In genomic region chr1:94514095-94514727, GRCh38 we compare ENCODE assay signal across 8 cellular contexts. TPM values are rescaled to one million over a fixed set of nuclear protein-coding genes. Genes with fewer than 3 reads are reported as not detected.
A peak's percentile ranks its signal among the peaks of the same experiment; 100 is the strongest.
DNase-seq lines count a peak whose midpoint lies in the region; ATAC-seq and TF ChIP-seq lines count a peak whose summit lies in the region.

No MANE protein-coding gene starts in this region.

- no peaks in the 10 kb centered on the region for H3K36me3 Mint-ChIP-seq in natural killer cell
- H3K36me3 Mint-ChIP-seq in natural killer cell treated with Interleukin-12 subunit alpha and Interleukin-12 subunit beta and Interleukin-15 and Interleukin-18, amount 100 ng/mL, for 72 hours, result peaks cover 4% of the 10 kb centered on the region

- H3K9me3 Mint-ChIP-seq in natural killer cell, result no peaks in the 10 kb centered on the region
- no peaks in the 10 kb centered on the region for H3K9me3 Mint-ChIP-seq in natural killer cell treated with Interleukin-12 subunit alpha and Interleukin-12 subunit beta and Interleukin-15 and Interleukin-18, amount 100 ng/mL, for 72 hours

- H3K9me3 ChIP-seq in mesenchymal stem cell (ENCODE audit: control insufficient read depth, low read length), result no peaks in the 10 kb centered on the region

- H2BK5ac ChIP-seq in mesenchymal stem cell (ENCODE audit: low read depth, low read length, poor library complexity, severe bottlenecking), result no peak overlapping the region

- no peaks in the 10 kb centered on the region for H3K4me1 ChIP-seq in mesenchymal stem cell (ENCODE audit: control insufficient read depth, insufficient read depth, low read depth, low read length)

- no peaks in the 10 kb centered on the region for H3K27me3 Mint-ChIP-seq in natural killer cell (ENCODE audit: low read depth in 2 of 2)
- H3K27me3 Mint-ChIP-seq in natural killer cell treated with Interleukin-12 subunit alpha and Interleukin-12 subunit beta and Interleukin-15 and Interleukin-18, amount 100 ng/mL, for 72 hours, result no peaks in the 10 kb centered on the region

- no peak overlapping the region for H3K4me2 ChIP-seq in mesenchymal stem cell (ENCODE audit: low read length, poor library complexity, severe bottlenecking)

- H3K27ac ChIP-seq in mesenchymal stem cell (ENCODE audit: low read length, poor library complexity, severe bottlenecking), result no peak overlapping the region

- no CpG with 5 or more reads among the region's 2 CpGs for WGBS in mesenchymal stem cell
- WGBS in lower leg skin, 2 donors, result 70 to 99% methylated on average over 2 of the region's 2 CpGs

- no peak overlapping the region for H3K4me3 ChIP-seq in cardiac fibroblast (replicated peaks in 1 of 2; ENCODE audit: low read depth in 2 of 2, low read length in 2 of 2)
- no peak overlapping the region for H3K4me3 ChIP-seq in mesenchymal stem cell (ENCODE audit: insufficient read depth in 1 of 2, low read depth in 1 of 2, low read length in 2 of 2)
- no peak overlapping the region for H3K4me3 ChIP-seq in lower leg skin (ENCODE audit: low read depth, poor library complexity, severe bottlenecking)

- TF ChIP-seq CTCF in natural killer cell (IDR thresholded peaks at IDR 0.05) (peak; percentile 31), cardiac fibroblast (IDR thresholded peaks at IDR 0.05; ENCODE audit: low read depth, low read length) (peak; percentile 76), lower leg skin (IDR thresholded peaks at IDR 0.05) (no peak)

- H4K8ac ChIP-seq in mesenchymal stem cell (ENCODE audit: low read length), result no peak overlapping the region

- H2BK120ac ChIP-seq in mesenchymal stem cell (ENCODE audit: low read depth, low read length), result no peak overlapping the region

- H4K91ac ChIP-seq in mesenchymal stem cell (ENCODE audit: low read length), result no peak overlapping the region

- H3K18ac ChIP-seq in mesenchymal stem cell (ENCODE audit: low read depth in 1 of 2, low read length in 2 of 2), result no peak overlapping the region

- ATAC-seq in natural killer cell, result peak in 1 of 3 donors; percentile 52
- no peak for ATAC-seq in natural killer cell treated with Interleukin-12 subunit alpha and Interleukin-12 subunit beta and Interleukin-15 and Interleukin-18, amount 100 ng/mL, for 72 hours
- ATAC-seq in GM21786 (IDR thresholded peaks at IDR 0.05; ENCODE audit: unreplicated experiment), result no peak

- no peak overlapping the region for H2BK12ac ChIP-seq in mesenchymal stem cell (ENCODE audit: low read length in 2 of 2)

- H2BK15ac ChIP-seq in mesenchymal stem cell (ENCODE audit: low read depth, poor library complexity, severe bottlenecking), result no peak overlapping the region

- H3K27me3 ChIP-seq in mesenchymal stem cell (ENCODE audit: control insufficient read depth in 1 of 2, insufficient read depth in 1 of 2, low read length in 2 of 2), result no peaks in the 10 kb centered on the region

- peaks cover 0 to 10% of the 10 kb centered on the region in 2 experiments for H3K36me3 ChIP-seq in mesenchymal stem cell (ENCODE audit: control insufficient read depth in 1 of 2, insufficient read depth in 2 of 2, low read depth in 1 of 2, low read length in 2 of 2)

- no peak overlapping the region for H3K4me3 Mint-ChIP-seq in natural killer cell
- no peak overlapping the region for H3K4me3 Mint-ChIP-seq in natural killer cell treated with Interleukin-12 subunit alpha and Interleukin-12 subunit beta and Interleukin-15 and Interleukin-18, amount 100 ng/mL, for 72 hours

- intact Hi-C loops in natural killer cell (cut with micrococcal nuclease), result loop anchor here (1.0 kb wide), 1 partner anchor 292 kb away; no protein-coding TSS in a partner anchor
- intact Hi-C loops in lower leg skin (cut with DNase I; ENCODE audit: low total_unique reads), result no loop called here

- no peak overlapping the region for H3K27ac Mint-ChIP-seq in natural killer cell
- H3K27ac Mint-ChIP-seq in natural killer cell treated with Interleukin-12 subunit alpha and Interleukin-12 subunit beta and Interleukin-15 and Interleukin-18, amount 100 ng/mL, for 72 hours, result no peak overlapping the region

- no peak overlapping the region for H3K14ac ChIP-seq in mesenchymal stem cell (ENCODE audit: low read length in 2 of 2)

- DNase-seq in natural killer cell (no peak), NCI-H460 (ENCODE audit: extremely low read depth, low read depth) (peak; percentile 26), cardiac fibroblast (ENCODE audit: low read depth in 2 of 2) (peak; percentile 45 to 54), mesenchymal stem cell (peak; percentile 55), lower leg skin (ENCODE audit: low spot score in 2 of 2) (no peak)
- no peak for DNase-seq in natural killer cell treated with Interleukin-12 subunit alpha and Interleukin-12 subunit beta and Interleukin-15 and Interleukin-18, amount 100 ng/mL, for 72 hours (ENCODE audit: low spot score)
- no peak for DNase-seq in stimulated activated naive CD4-positive, alpha-beta T cell (lab: John Stamatoyannopoulos, UW)

- H2AFZ ChIP-seq in mesenchymal stem cell (ENCODE audit: low read depth, low read length), result no peak overlapping the region

- no peak for TF ChIP-seq POLR2A in lower leg skin (IDR thresholded peaks at IDR 0.05)

- H3K4me1 Mint-ChIP-seq in natural killer cell, result no peaks in the 10 kb centered on the region
- H3K4me1 Mint-ChIP-seq in natural killer cell treated with Interleukin-12 subunit alpha and Interleukin-12 subunit beta and Interleukin-15 and Interleukin-18, amount 100 ng/mL, for 72 hours (ENCODE audit: low read depth in 2 of 2), result no peaks in the 10 kb centered on the region

- no peak overlapping the region for H3K4ac ChIP-seq in mesenchymal stem cell (ENCODE audit: low read depth in 1 of 2, low read length in 2 of 2)

- no peaks in the 10 kb centered on the region for H3K79me1 ChIP-seq in mesenchymal stem cell (replicated peaks; ENCODE audit: low read length, poor library complexity, severe bottlenecking)

- H3K9ac ChIP-seq in mesenchymal stem cell (ENCODE audit: low read length), result no peak overlapping the region

- no peak overlapping the region for H3K23ac ChIP-seq in mesenchymal stem cell (ENCODE audit: low read length in 2 of 2)

- H2AK5ac ChIP-seq in mesenchymal stem cell (ENCODE audit: low read length, severe bottlenecking), result no peak overlapping the region

RNA-seq across cellular contexts. Expression of gene F3, which starts 27.3 kb away (rescaled TPM):
- total RNA-seq in natural killer cell (1 to 10 TPM in 2 of 3 donors, not detected in 1; 1.9 to 2.5 TPM), lower leg skin (100 to 1,000 TPM in 1 of 4 donors, 10 to 100 TPM in 3; 69.2 to 129 (median 85.9) TPM)
- total RNA-seq in natural killer cell treated with Interleukin-12 subunit alpha and Interleukin-12 subunit beta and Interleukin-15 and Interleukin-18, amount 100 ng/mL, for 72 hours, result not detected
- total RNA-seq in NCI-H460 (2014; rRNA removed; shearing (Covaris generic)), result 3.8 and 4.2 TPM in 2 replicates
- polyA plus RNA-seq in NCI-H460 (2014; cell fraction: nucleus; rRNA removed), result 2.2 and 12.7 TPM in 2 replicates
- 511 TPM for polyA plus RNA-seq in mesenchymal stem cell (2013, experiment 1 of 2)
- polyA plus RNA-seq in mesenchymal stem cell (2013, experiment 2 of 2), result 536 TPM

Comparison
In these comparisons a context has a peak if more than half of its experiments do, and no peak if none do; other contexts are left out.
1. DNase-seq: peak in NCI-H460 (single experiment), cardiac fibroblast (2 of 2) and mesenchymal stem cell (single experiment); none in natural killer cell (single experiment), natural killer cell treated with Interleukin-12 subunit alpha and Interleukin-12 subunit beta and Interleukin-15 and Interleukin-18, amount 100 ng/mL, for 72 hours (single experiment), lower leg skin (0 of 2) and stimulated activated naive CD4-positive, alpha-beta T cell (0 of 6).
2. CTCF ChIP-seq: peak in natural killer cell (single experiment) and cardiac fibroblast (single experiment); none in lower leg skin (0 of 3).
3. RNA of gene F3, which starts 27.3 kb away (total RNA-seq): 69.2 to 129 TPM in lower leg skin; 3.8 to 4.2 TPM in NCI-H460, 1.9 to 2.5 TPM in natural killer cell and not detected in natural killer cell treated with Interleukin-12 subunit alpha and Interleukin-12 subunit beta and Interleukin-15 and Interleukin-18, amount 100 ng/mL, for 72 hours; every median in the first group is over 10 times any median in the second.